Comparison of ENCODE assay signal across 11 cellular contexts in the genomic region with DNA sequence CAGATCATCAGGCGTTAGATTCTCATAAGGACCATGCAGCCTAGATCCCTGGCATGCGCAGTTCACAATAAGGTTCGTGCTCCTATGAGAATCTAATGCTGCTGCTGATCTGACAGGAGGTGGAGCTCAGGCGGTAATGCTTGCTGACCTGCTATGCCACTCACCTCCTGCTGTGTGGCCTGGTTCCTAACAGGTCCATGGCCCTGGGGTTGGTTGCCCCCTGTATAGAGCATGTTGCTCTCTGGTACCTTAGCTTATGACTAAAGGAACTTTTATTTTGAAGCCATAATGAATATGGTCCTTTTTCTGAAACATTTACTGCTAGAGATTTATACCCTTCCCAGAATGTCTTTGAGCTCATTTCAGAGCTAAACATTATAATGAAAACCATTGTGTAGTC. TPM values are rescaled to one million over a fixed set of nuclear protein-coding genes. Genes with fewer than 3 reads are reported as not detected.
DNase-seq lines count a peak whose midpoint lies in the region; ATAC-seq and TF ChIP-seq lines count a peak whose summit lies in the region.
"Had no signal": no experiment of that assay in that cellular context is flagged by ENCODE, and none has a peak within 500 bp of the region (broad histone marks: within the 10 kb centered on the region; RNA-seq: fewer than 3 reads in every experiment).

No MANE protein-coding gene starts in this region.

- H3K36me3 Mint-ChIP-seq in activated CD4-positive, alpha-beta T cell treated with anti-CD3 and anti-CD28 coated beads, Interleukin-2, amount 10 ng/mL, durations not matched to agents 24 days and 14 days (ENCODE audit: low read depth) = peaks cover 31% of the 10 kb centered on the region

- H3K4me3 Mint-ChIP-seq in activated CD4-positive, alpha-beta T cell treated with anti-CD3 and anti-CD28 coated beads, Interleukin-2, amount 10 ng/mL, durations not matched to agents 24 days and 14 days = peak overlapping the region; percentile 93

- peaks cover 5% of the 10 kb centered on the region for H3K9me3 Mint-ChIP-seq in activated CD4-positive, alpha-beta T cell treated with anti-CD3 and anti-CD28 coated beads, Interleukin-2, amount 10 ng/mL, durations not matched to agents 24 days and 14 days

- H3K4me1 Mint-ChIP-seq in activated CD4-positive, alpha-beta T cell treated with anti-CD3 and anti-CD28 coated beads, Interleukin-2, amount 10 ng/mL, durations not matched to agents 24 days and 14 days = peaks cover 64% of the 10 kb centered on the region

- intact Hi-C loops in activated CD4-positive, alpha-beta T cell treated with anti-CD3 and anti-CD28 coated beads, Interleukin-2, amount 10 ng/mL, durations not matched to agents 24 days and 14 days (cut with micrococcal nuclease) = loop anchor here (5.0 to 10.0 kb wide), 7 partner anchors 94 to 934 kb away; no protein-coding TSS in a partner anchor

- peaks cover 5% of the 10 kb centered on the region for H3K9me3 ChIP-seq in WERI-Rb-1 (ENCODE audit: severe bottlenecking)
- H3K9me3 ChIP-seq in iPS-20b (ENCODE audit: insufficient read depth, low read depth, low read length) = no peaks in the 10 kb centered on the region

- no peak overlapping the region for H3K9ac ChIP-seq in iPS-20b (ENCODE audit: low read depth, low read length)

- H3K27ac ChIP-seq in WERI-Rb-1 (no peak overlapping the region), iPS-20b (ENCODE audit: low read length) (no peak overlapping the region), temporal lobe (ENCODE audit: low read depth, low read length) (peak overlapping the region; percentile 54)
- H3K27ac ChIP-seq: A549 had no signal

- H3K27ac Mint-ChIP-seq in activated CD4-positive, alpha-beta T cell treated with anti-CD3 and anti-CD28 coated beads, Interleukin-2, amount 10 ng/mL, durations not matched to agents 24 days and 14 days = peak overlapping the region; percentile 39

- no peak for ATAC-seq in HG02763 (IDR thresholded peaks at IDR 0.05; ENCODE audit: unreplicated experiment)
- ATAC-seq: A549 had no signal

- no peak for TF ChIP-seq CTCF in WERI-Rb-1 (IDR thresholded peaks at IDR 0.05; ENCODE audit: low read depth, low read length)

- H3K27me3 ChIP-seq in WERI-Rb-1 (ENCODE audit: insufficient read depth, low read depth, severe bottlenecking) = no peaks in the 10 kb centered on the region
- H3K27me3 ChIP-seq in iPS-20b (ENCODE audit: insufficient read depth, low read length) = no peaks in the 10 kb centered on the region

- DNase-seq in activated CD4-positive, alpha-beta T cell treated with anti-CD3 and anti-CD28 coated beads, Interleukin-2, amount 10 ng/mL, durations not matched to agents 24 days and 14 days = peak; percentile 60
- no peak for DNase-seq in activated CD4-positive, alpha-beta T cell treated with anti-CD3 and anti-CD28 coated beads, Interleukin-2, amount 50 U/mL, for 1 hour
- DNase-seq in WERI-Rb-1 (peak; percentile 14), NCI-H748 (lab: John Stamatoyannopoulos, UW; ENCODE audit: unreplicated experiment) (no peak), SW480 (ENCODE audit: low spot score) (no peak)
- DNase-seq: activated effector memory CD4-positive, alpha-beta T cell treated with anti-CD3 and anti-CD28 coated beads, Interleukin-2, amount 50 U/mL, for 16 hours; NCI-H510A had no signal

- peaks cover 50% of the 10 kb centered on the region for H3K4me1 ChIP-seq in iPS-20b (ENCODE audit: insufficient read depth, low read length)

- no peaks in the 10 kb centered on the region; the same call in 1 of the 2 replicates for H3K36me3 ChIP-seq in WERI-Rb-1
- no peaks in the 10 kb centered on the region for H3K36me3 ChIP-seq in iPS-20b (ENCODE audit: insufficient read depth, low read depth, low read length)

- H3K27me3 Mint-ChIP-seq in activated CD4-positive, alpha-beta T cell treated with anti-CD3 and anti-CD28 coated beads, Interleukin-2, amount 10 ng/mL, durations not matched to agents 24 days and 14 days = no peaks in the 10 kb centered on the region

- H3K4me3 ChIP-seq in WERI-Rb-1 (ENCODE audit: low read depth, low read length) = no peak overlapping the region
- H3K4me3 ChIP-seq in iPS-20b (ENCODE audit: low read length) = peak overlapping the region; percentile 18; the same call in 1 of the 2 replicates
- H3K4me3 ChIP-seq: A549 had no signal

RNA-seq across cellular contexts. Expression of gene MAN2A1, which starts 3.1 kb away (rescaled TPM):
- total RNA-seq in activated CD4-positive, alpha-beta T cell treated with anti-CD3 and anti-CD28 coated beads, Interleukin-2, amount 10 ng/mL, durations not matched to agents 24 days and 14 days = 32.9 and 33.6 TPM in 2 replicates
- 53.4 TPM for total RNA-seq in temporal lobe

Comparison
In these comparisons a context has a peak if more than half of its experiments do, and no peak if none do; other contexts are left out.
1. DNase-seq: peak in activated CD4-positive, alpha-beta T cell treated with anti-CD3 and anti-CD28 coated beads, Interleukin-2, amount 10 ng/mL, durations not matched to agents 24 days and 14 days (single experiment) and WERI-Rb-1 (single experiment); none in activated CD4-positive, alpha-beta T cell treated with anti-CD3 and anti-CD28 coated beads, Interleukin-2, amount 50 U/mL, for 1 hour (single experiment), NCI-H748 (single experiment) and SW480 (single experiment).